ENCODE assay signal across 8 cellular contexts in the genomic region with DNA sequence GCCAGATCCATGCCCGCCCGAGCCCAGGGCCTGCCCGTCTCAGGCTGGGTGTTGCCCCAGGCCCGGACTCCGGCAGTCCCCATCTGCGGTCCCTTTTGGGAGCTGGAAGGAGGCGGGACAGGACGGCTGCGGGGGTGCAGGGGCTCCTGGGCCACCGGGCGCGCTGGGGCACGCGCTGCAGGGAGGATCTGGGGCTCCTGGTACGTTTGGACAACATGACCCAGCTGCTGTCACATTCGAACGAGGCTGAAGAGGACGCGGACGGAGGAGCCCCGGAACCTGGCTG. TPM values are rescaled to one million over a fixed set of nuclear protein-coding genes. Genes with fewer than 3 reads are reported as not detected.
DNase-seq lines count a peak whose midpoint lies in the region; ATAC-seq, FAIRE-seq and TF ChIP-seq lines count a peak whose summit lies in the region.

No MANE protein-coding gene starts in this region.

- in situ Hi-C loops in GM13976 (cut with MboI; ENCODE audit: low sequenced_read_pairs, unreplicated experiment), result loop anchor here (10.0 kb wide), 1 partner anchor 124 kb away; no protein-coding TSS in a partner anchor

- no peak for FAIRE-seq in D721Med (lab: Jason Lieb, UNC)

- DNase-seq in activated CD4-positive, alpha-beta T cell treated with anti-CD3 and anti-CD28 coated beads for 36 hours, result no peak
- DNase-seq in activated CD4-positive, alpha-beta T cell treated with anti-CD3 and anti-CD28 coated beads, Interleukin-2, amount 50 U/mL, for 48 hours, result no peak
- DNase-seq in LNCaP clone FGC (ENCODE audit: low read depth) (no peak), D721Med (ENCODE audit: insufficient read length, low spot score) (no peak), GM13976 (ENCODE audit: low spot score) (no peak), AG08396 (ENCODE audit: low spot score) (no peak)
- no peak for DNase-seq in natural killer cell treated with Interleukin-12 subunit alpha and Interleukin-12 subunit beta and Interleukin-15 and Interleukin-18, amount 100 ng/mL, for 72 hours (ENCODE audit: low spot score)

- peak overlapping the region; percentile 61 for H3K4me3 Mint-ChIP-seq in activated CD4-positive, alpha-beta T cell treated with anti-CD3 and anti-CD28 coated beads for 36 hours
- H3K4me3 Mint-ChIP-seq in dendritic cell treated with granulocyte-macrophage colony-stimulating factor and Interleukin-4, amounts not matched to agents 40 ng/mL and 50 ng/mL, for 4 days, result peak overlapping the region; percentile 73
- H3K4me3 Mint-ChIP-seq in natural killer cell treated with Interleukin-12 subunit alpha and Interleukin-12 subunit beta and Interleukin-15 and Interleukin-18, amount 100 ng/mL, for 72 hours, result peak overlapping the region; percentile 52

- H3K27ac Mint-ChIP-seq in activated CD4-positive, alpha-beta T cell treated with anti-CD3 and anti-CD28 coated beads for 36 hours, result no peak overlapping the region
- H3K27ac Mint-ChIP-seq in dendritic cell treated with granulocyte-macrophage colony-stimulating factor and Interleukin-4, amounts not matched to agents 40 ng/mL and 50 ng/mL, for 4 days, result peak overlapping the region; percentile 82
- no peak overlapping the region for H3K27ac Mint-ChIP-seq in natural killer cell treated with Interleukin-12 subunit alpha and Interleukin-12 subunit beta and Interleukin-15 and Interleukin-18, amount 100 ng/mL, for 72 hours

- peaks cover 14% of the 10 kb centered on the region for H3K4me1 Mint-ChIP-seq in activated CD4-positive, alpha-beta T cell treated with anti-CD3 and anti-CD28 coated beads for 36 hours
- peaks cover 23% of the 10 kb centered on the region for H3K4me1 Mint-ChIP-seq in dendritic cell treated with granulocyte-macrophage colony-stimulating factor and Interleukin-4, amounts not matched to agents 40 ng/mL and 50 ng/mL, for 4 days (ENCODE audit: low read depth)
- H3K4me1 Mint-ChIP-seq in natural killer cell treated with Interleukin-12 subunit alpha and Interleukin-12 subunit beta and Interleukin-15 and Interleukin-18, amount 100 ng/mL, for 72 hours (ENCODE audit: low read depth in 2 of 2), result peaks cover 13 to 16% of the 10 kb centered on the region in 2 donors

- ATAC-seq in activated CD4-positive, alpha-beta T cell treated with anti-CD3 and anti-CD28 coated beads for 36 hours, result peak; percentile 7
- peak in 1 of 2 donors; percentile 7 for ATAC-seq in natural killer cell treated with Interleukin-12 subunit alpha and Interleukin-12 subunit beta and Interleukin-15 and Interleukin-18, amount 100 ng/mL, for 72 hours

- H3K27me3 Mint-ChIP-seq in activated CD4-positive, alpha-beta T cell treated with anti-CD3 and anti-CD28 coated beads for 36 hours, result no peaks in the 10 kb centered on the region
- H3K27me3 Mint-ChIP-seq in dendritic cell treated with granulocyte-macrophage colony-stimulating factor and Interleukin-4, amounts not matched to agents 40 ng/mL and 50 ng/mL, for 4 days, result peaks cover 16% of the 10 kb centered on the region
- H3K27me3 Mint-ChIP-seq in natural killer cell treated with Interleukin-12 subunit alpha and Interleukin-12 subunit beta and Interleukin-15 and Interleukin-18, amount 100 ng/mL, for 72 hours, result no peaks in the 10 kb centered on the region

- intact Hi-C loops in activated CD4-positive, alpha-beta T cell treated with anti-CD3 and anti-CD28 coated beads for 36 hours (cut with DNase I, micrococcal nuclease), result loop anchor here (2.0 to 10.0 kb wide), 7 partner anchors 126 to 504 kb away; partner anchors contain the start of genes CDK11A (in 1 of the 2), CDK11B (in 1 of the 2), MRPL20 (in 1 of the 2) and PEX10 (in 1 of the 2)
- intact Hi-C loops in dendritic cell treated with granulocyte-macrophage colony-stimulating factor and Interleukin-4, amounts not matched to agents 40 ng/mL and 50 ng/mL, for 4 days (cut with micrococcal nuclease), result loop anchor here (5.0 kb wide), 1 partner anchor 131 kb away; the partner anchor contains the start of gene NADK

- TF ChIP-seq CTCF in LNCaP clone FGC (IDR thresholded peaks at IDR 0.05; ENCODE audit: control insufficient read depth, extremely low read depth, insufficient read depth) (no peak), D721Med (IDR thresholded peaks at IDR 0.05; ENCODE audit: insufficient read depth, missing control alignments) (no peak), GM13976 (IDR thresholded peaks at IDR 0.05; ENCODE audit: borderline replicate concordance, control extremely low read depth, extremely low read depth, insufficient read depth, missing control alignments) (no peak)

- CTCF ChIA-PET in activated CD4-positive, alpha-beta T cell treated with anti-CD3 and anti-CD28 coated beads for 36 hours (lab: Charles Lee), result interaction anchor here (0.5 to 3.3 kb wide), 13 partner anchors 10 to 338 kb away, joined by 3 to 13 read pairs (median 5); no protein-coding TSS in a partner anchor

- POLR2A ChIA-PET in activated CD4-positive, alpha-beta T cell treated with anti-CD3 and anti-CD28 coated beads for 36 hours (lab: Charles Lee), result interaction anchor here (0.6 to 1.1 kb wide), 3 partner anchors 8 to 319 kb away, joined by 3 read pairs; no protein-coding TSS in a partner anchor

- no peaks in the 10 kb centered on the region for H3K36me3 Mint-ChIP-seq in activated CD4-positive, alpha-beta T cell treated with anti-CD3 and anti-CD28 coated beads for 36 hours (ENCODE audit: low read depth)
- H3K36me3 Mint-ChIP-seq in dendritic cell treated with granulocyte-macrophage colony-stimulating factor and Interleukin-4, amounts not matched to agents 40 ng/mL and 50 ng/mL, for 4 days (ENCODE audit: low read depth), result no peaks in the 10 kb centered on the region
- H3K36me3 Mint-ChIP-seq in natural killer cell treated with Interleukin-12 subunit alpha and Interleukin-12 subunit beta and Interleukin-15 and Interleukin-18, amount 100 ng/mL, for 72 hours, result no peaks in the 10 kb centered on the region

- H3K9me3 Mint-ChIP-seq in activated CD4-positive, alpha-beta T cell treated with anti-CD3 and anti-CD28 coated beads for 36 hours (ENCODE audit: low read depth), result no peaks in the 10 kb centered on the region
- H3K9me3 Mint-ChIP-seq in dendritic cell treated with granulocyte-macrophage colony-stimulating factor and Interleukin-4, amounts not matched to agents 40 ng/mL and 50 ng/mL, for 4 days, result peaks cover under 1% of the 10 kb centered on the region
- H3K9me3 Mint-ChIP-seq in natural killer cell treated with Interleukin-12 subunit alpha and Interleukin-12 subunit beta and Interleukin-15 and Interleukin-18, amount 100 ng/mL, for 72 hours, result no peaks in the 10 kb centered on the region

- H3K4me3 ChIP-seq in LNCaP clone FGC (ENCODE audit: low read depth, low read length), result peak overlapping the region; percentile 71

RNA-seq across cellular contexts. Expression of gene CALML6, which starts 6.6 kb away (rescaled TPM):
- under 1 TPM; 0.21 to 0.81 TPM for total RNA-seq in activated CD4-positive, alpha-beta T cell treated with anti-CD3 and anti-CD28 coated beads for 36 hours
- 1 to 10 TPM in 1 of 2 donors, under 1 TPM in 1; 1.00 to 1.2 TPM for total RNA-seq in natural killer cell treated with Interleukin-12 subunit alpha and Interleukin-12 subunit beta and Interleukin-15 and Interleukin-18, amount 100 ng/mL, for 72 hours

RNA-seq across cellular contexts. Expression of gene TMEM52, which starts 10.6 kb away (rescaled TPM):
- 1 to 10 TPM in 1 of 2 experiments, under 1 TPM in 1; 0.88 to 1.1 TPM for total RNA-seq in activated CD4-positive, alpha-beta T cell treated with anti-CD3 and anti-CD28 coated beads for 36 hours
- under 1 TPM in 1 of 2 donors, not detected in 1; 0.43 TPM for total RNA-seq in natural killer cell treated with Interleukin-12 subunit alpha and Interleukin-12 subunit beta and Interleukin-15 and Interleukin-18, amount 100 ng/mL, for 72 hours

RNA-seq across cellular contexts. Expression of gene GNB1, which starts 17.6 kb away (rescaled TPM):
- 100 to 1,000 TPM; 347 to 669 TPM for total RNA-seq in activated CD4-positive, alpha-beta T cell treated with anti-CD3 and anti-CD28 coated beads for 36 hours
- total RNA-seq in natural killer cell treated with Interleukin-12 subunit alpha and Interleukin-12 subunit beta and Interleukin-15 and Interleukin-18, amount 100 ng/mL, for 72 hours, result 100 to 1,000 TPM; 361 to 446 TPM
